In the genomic region with DNA sequence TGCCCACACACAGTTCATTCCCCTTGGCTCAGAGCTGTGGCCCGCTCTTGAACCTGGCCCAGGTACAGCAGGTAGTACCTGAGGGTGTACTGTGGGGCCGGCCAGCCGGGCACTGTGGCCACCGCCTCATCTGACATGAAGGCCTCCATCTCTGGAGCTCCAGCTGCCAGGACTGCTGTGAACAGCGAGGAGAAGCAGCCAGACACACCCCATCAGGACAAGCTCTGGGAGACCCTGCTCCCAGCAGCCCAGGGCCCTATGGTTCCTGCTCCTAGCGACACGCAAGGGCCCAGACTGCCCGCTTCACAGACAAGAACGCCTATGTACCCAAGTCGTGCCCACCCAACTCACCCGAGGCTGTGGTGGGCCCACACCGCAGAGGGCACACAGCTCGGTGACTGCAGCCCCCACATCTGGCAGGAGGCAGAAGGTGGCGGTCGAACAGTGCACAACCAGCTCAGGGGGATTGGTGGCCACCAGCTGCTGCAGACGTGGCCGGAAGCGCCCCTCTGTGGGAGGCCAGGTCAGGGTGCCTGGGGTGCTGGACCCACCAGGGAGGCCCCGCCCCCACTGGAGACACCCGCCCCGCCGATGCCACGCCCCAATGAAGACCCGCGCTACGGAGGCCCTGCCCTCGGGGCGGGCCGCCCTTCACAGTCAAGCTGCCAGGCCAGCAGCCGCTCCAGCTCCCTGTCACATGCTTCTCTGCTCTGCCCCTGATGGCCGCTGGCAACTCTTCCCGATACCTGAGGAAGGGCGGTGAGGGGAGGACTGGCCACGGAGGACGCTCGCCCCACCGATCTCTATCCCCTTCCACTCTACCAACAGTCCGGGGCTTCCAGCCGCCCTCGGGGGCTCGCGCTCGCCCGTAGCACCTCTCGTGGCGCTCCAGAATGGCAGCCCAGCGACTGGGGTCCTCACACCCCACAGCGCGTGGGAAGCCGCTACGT, we compare ENCODE assay signal across 1 cellular context.
A peak's percentile ranks its signal among the peaks of the same experiment; 100 is the strongest.
TF ChIP-seq lines count a peak whose summit lies in the region.

No MANE protein-coding gene starts in this region.

TF ChIP-seq in HepG2, 621 proteins besides CTCF, POLR2A, EP300 and RAD21 (continued from another document and continues in another):
- TF ChIP-seq, protein P1, sequence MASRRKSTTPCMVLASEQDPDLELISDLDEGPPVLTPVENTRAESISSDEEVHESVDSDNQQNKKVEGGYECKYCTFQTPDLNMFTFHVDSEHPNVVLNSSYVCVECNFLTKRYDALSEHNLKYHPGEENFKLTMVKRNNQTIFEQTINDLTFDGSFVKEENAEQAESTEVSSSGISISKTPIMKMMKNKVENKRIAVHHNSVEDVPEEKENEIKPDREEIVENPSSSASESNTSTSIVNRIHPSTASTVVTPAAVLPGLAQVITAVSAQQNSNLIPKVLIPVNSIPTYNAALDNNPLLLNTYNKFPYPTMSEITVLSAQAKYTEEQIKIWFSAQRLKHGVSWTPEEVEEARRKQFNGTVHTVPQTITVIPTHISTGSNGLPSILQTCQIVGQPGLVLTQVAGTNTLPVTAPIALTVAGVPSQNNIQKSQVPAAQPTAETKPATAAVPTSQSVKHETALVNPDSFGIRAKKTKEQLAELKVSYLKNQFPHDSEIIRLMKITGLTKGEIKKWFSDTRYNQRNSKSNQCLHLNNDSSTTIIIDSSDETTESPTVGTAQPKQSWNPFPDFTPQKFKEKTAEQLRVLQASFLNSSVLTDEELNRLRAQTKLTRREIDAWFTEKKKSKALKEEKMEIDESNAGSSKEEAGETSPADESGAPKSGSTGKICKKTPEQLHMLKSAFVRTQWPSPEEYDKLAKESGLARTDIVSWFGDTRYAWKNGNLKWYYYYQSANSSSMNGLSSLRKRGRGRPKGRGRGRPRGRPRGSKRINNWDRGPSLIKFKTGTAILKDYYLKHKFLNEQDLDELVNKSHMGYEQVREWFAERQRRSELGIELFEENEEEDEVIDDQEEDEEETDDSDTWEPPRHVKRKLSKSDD (CRISPR knock-in tag; IDR thresholded peaks at IDR 0.05; ENCODE audit: low read depth) = no peak
- TF ChIP-seq, protein P2, sequence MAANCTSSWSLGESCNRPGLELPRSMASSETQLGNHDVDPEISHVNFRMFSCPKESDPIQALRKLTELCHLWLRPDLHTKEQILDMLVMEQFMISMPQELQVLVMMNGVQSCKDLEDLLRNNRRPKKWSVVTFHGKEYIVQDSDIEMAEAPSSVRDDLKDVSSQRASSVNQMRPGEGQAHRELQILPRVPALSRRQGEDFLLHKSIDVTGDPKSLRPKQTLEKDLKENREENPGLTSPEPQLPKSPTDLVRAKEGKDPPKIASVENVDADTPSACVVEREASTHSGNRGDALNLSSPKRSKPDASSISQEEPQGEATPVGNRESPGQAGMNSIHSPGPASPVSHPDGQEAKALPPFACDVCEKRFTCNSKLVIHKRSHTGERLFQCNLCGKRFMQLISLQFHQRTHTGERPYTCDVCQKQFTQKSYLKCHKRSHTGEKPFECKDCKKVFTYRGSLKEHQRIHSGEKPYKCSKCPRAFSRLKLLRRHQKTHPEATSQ (CRISPR knock-in tag; IDR thresholded peaks at IDR 0.05; ENCODE audit: borderline replicate concordance) = no peak
- no peak for TF ChIP-seq RFX3 (CRISPR knock-in tag; IDR thresholded peaks at IDR 0.05)
- TF ChIP-seq MTA3 (CRISPR knock-in tag; IDR thresholded peaks at IDR 0.05) = no peak
- no peak for TF ChIP-seq ATM (IDR thresholded peaks at IDR 0.05; ENCODE audit: borderline replicate concordance)
- no peak for TF ChIP-seq KLF6 (CRISPR knock-in tag; IDR thresholded peaks at IDR 0.05)
- no peak for TF ChIP-seq ZNF7 (CRISPR knock-in tag; IDR thresholded peaks at IDR 0.05)
- no peak for TF ChIP-seq ZNF652 (CRISPR knock-in tag; IDR thresholded peaks at IDR 0.05; ENCODE audit: borderline replicate concordance, low read depth)
- TF ChIP-seq ZNF687 (CRISPR knock-in tag; IDR thresholded peaks at IDR 0.05) = peak; percentile 80
- no peak for TF ChIP-seq HNRNPK (IDR thresholded peaks at IDR 0.05; ENCODE audit: low read depth, low read length, poor library complexity, severe bottlenecking)
- TF ChIP-seq, protein P3, sequence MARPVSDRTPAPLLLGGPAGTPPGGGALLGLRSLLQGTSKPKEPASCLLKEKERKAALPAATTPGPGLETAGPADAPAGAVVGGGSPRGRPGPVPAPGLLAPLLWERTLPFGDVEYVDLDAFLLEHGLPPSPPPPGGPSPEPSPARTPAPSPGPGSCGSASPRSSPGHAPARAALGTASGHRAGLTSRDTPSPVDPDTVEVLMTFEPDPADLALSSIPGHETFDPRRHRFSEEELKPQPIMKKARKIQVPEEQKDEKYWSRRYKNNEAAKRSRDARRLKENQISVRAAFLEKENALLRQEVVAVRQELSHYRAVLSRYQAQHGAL (CRISPR knock-in tag; IDR thresholded peaks at IDR 0.05; ENCODE audit: not compliant biosample characterization) = no peak
- TF ChIP-seq ZBTB38 (CRISPR knock-in tag; IDR thresholded peaks at IDR 0.05) = peak; percentile 97
- TF ChIP-seq HMGXB4 (CRISPR knock-in tag; IDR thresholded peaks at IDR 0.05; ENCODE audit: borderline replicate concordance in 1 of 2, low read depth in 1 of 2) = no peak
- TF ChIP-seq, protein P4, sequence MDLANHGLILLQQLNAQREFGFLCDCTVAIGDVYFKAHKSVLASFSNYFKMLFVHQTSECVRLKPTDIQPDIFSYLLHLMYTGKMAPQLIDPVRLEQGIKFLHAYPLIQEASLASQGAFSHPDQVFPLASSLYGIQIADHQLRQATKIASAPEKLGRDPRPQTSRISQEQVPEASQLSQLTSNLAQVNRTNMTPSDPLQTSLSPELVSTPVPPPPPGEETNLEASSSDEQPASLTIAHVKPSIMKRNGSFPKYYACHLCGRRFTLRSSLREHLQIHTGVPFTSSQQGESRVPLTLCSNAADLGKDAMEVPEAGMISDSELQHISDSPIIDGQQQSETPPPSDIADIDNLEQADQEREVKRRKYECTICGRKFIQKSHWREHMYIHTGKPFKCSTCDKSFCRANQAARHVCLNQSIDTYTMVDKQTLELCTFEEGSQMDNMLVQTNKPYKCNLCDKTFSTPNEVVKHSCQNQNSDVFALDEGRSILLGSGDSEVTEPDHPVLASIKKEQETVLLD (CRISPR knock-in tag; IDR thresholded peaks at IDR 0.05; ENCODE audit: low read depth) = peak; percentile 65
- no peak for TF ChIP-seq ZSCAN29 (CRISPR knock-in tag; conservative IDR thresholded peaks at IDR 0.05)
- no peak for TF ChIP-seq HIC2 (CRISPR knock-in tag; IDR thresholded peaks at IDR 0.05; ENCODE audit: low read depth)
- no peak for TF ChIP-seq NR1H2 (CRISPR knock-in tag; IDR thresholded peaks at IDR 0.05; ENCODE audit: borderline replicate concordance, low read depth)
- no peak for TF ChIP-seq ZNF30 (CRISPR knock-in tag; IDR thresholded peaks at IDR 0.05)
- TF ChIP-seq CREB3 (CRISPR knock-in tag; IDR thresholded peaks at IDR 0.05) = no peak
- no peak for TF ChIP-seq NFE2L1 (CRISPR knock-in tag; IDR thresholded peaks at IDR 0.05; ENCODE audit: borderline replicate concordance)
- no peak for TF ChIP-seq HNF4G (IDR thresholded peaks at IDR 0.05; ENCODE audit: borderline replicate concordance, low read depth, low read length)
- TF ChIP-seq HNF4G (CRISPR knock-in tag; IDR thresholded peaks at IDR 0.05; ENCODE audit: borderline replicate concordance, low read depth) = no peak
- TF ChIP-seq ZNF614 (CRISPR knock-in tag; IDR thresholded peaks at IDR 0.05; ENCODE audit: borderline replicate concordance) = peak; percentile 35; the same call in 1 of the 2 replicates
- TF ChIP-seq, protein P5, sequence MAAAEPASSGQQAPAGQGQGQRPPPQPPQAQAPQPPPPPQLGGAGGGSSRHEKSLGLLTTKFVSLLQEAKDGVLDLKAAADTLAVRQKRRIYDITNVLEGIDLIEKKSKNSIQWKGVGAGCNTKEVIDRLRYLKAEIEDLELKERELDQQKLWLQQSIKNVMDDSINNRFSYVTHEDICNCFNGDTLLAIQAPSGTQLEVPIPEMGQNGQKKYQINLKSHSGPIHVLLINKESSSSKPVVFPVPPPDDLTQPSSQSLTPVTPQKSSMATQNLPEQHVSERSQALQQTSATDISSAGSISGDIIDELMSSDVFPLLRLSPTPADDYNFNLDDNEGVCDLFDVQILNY (CRISPR knock-in tag; conservative IDR thresholded peaks at IDR 0.05) = no peak
- TF ChIP-seq ISL2 (CRISPR knock-in tag; IDR thresholded peaks at IDR 0.05) = no peak
- peak; percentile 43; the same call in 1 of the 2 replicates for TF ChIP-seq ELF3 (CRISPR knock-in tag; IDR thresholded peaks at IDR 0.05)
- TF ChIP-seq ZNF777 (CRISPR knock-in tag; IDR thresholded peaks at IDR 0.05) = no peak
- TF ChIP-seq ATF1 (CRISPR knock-in tag; IDR thresholded peaks at IDR 0.05) = no peak
- no peak for TF ChIP-seq THYN1 (CRISPR knock-in tag; IDR thresholded peaks at IDR 0.05; ENCODE audit: borderline replicate concordance, low read depth)
- no peak for TF ChIP-seq ZNF552 (CRISPR knock-in tag; IDR thresholded peaks at IDR 0.05; ENCODE audit: borderline replicate concordance)
- TF ChIP-seq ZBTB3 (CRISPR knock-in tag; IDR thresholded peaks at IDR 0.05; ENCODE audit: borderline replicate concordance, low read depth) = no peak
- TF ChIP-seq FIP1L1 (IDR thresholded peaks at IDR 0.05; ENCODE audit: borderline replicate concordance, insufficient read depth, low read depth, low read length) = no peak
- no peak for TF ChIP-seq IKZF1 (IDR thresholded peaks at IDR 0.05)
- no peak for TF ChIP-seq ATAD3A (CRISPR knock-in tag; IDR thresholded peaks at IDR 0.05)
- TF ChIP-seq, protein P6, sequence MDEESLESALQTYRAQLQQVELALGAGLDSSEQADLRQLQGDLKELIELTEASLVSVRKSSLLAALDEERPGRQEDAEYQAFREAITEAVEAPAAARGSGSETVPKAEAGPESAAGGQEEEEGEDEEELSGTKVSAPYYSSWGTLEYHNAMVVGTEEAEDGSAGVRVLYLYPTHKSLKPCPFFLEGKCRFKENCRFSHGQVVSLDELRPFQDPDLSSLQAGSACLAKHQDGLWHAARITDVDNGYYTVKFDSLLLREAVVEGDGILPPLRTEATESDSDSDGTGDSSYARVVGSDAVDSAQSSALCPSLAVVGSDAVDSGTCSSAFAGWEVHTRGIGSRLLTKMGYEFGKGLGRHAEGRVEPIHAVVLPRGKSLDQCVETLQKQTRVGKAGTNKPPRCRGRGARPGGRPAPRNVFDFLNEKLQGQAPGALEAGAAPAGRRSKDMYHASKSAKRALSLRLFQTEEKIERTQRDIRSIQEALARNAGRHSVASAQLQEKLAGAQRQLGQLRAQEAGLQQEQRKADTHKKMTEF (CRISPR knock-in tag; IDR thresholded peaks at IDR 0.05) = no peak
- TF ChIP-seq ZFAT (CRISPR knock-in tag; conservative IDR thresholded peaks at IDR 0.05) = no peak
